Comparison of ENCODE assay signal across 23 cellular contexts in the genomic region with DNA sequence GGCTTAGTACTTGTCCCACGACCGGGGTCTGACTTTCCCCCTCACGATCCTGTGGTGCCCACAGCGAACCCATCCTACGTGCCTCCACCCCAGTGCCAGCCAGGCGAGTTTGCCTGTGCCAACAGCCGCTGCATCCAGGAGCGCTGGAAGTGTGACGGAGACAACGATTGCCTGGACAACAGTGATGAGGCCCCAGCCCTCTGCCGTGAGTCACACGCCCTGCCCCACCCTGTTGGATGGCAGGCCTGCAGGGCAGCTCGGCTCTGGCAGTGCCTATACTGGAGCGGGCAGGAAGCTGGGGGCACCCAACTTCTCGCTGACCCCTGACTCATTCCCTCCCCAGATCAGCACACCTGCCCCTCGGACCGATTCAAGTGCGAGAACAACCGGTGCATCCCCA. TPM values are rescaled to one million over a fixed set of nuclear protein-coding genes. Genes with fewer than 3 reads are reported as not detected.
A peak's percentile ranks its signal among the peaks of the same experiment; 100 is the strongest.
DNase-seq lines count a peak whose midpoint lies in the region; ATAC-seq, FAIRE-seq and TF ChIP-seq lines count a peak whose summit lies in the region.
"Had no signal": no experiment of that assay in that cellular context is flagged by ENCODE, and none has a peak within 500 bp of the region (broad histone marks: within the 10 kb centered on the region; RNA-seq: fewer than 3 reads in every experiment).

No MANE protein-coding gene starts in this region.

- H3K9me2 ChIP-seq in PC-3 (replicated peaks; ENCODE audit: low read length) = no peaks in the 10 kb centered on the region

- H3K36me3 ChIP-seq in PC-3 (ENCODE audit: low read depth, low read length) = peaks cover 4% of the 10 kb centered on the region; the same call in 1 of the 2 replicates

- ATAC-seq in PC-3 (peak; percentile 89), esophagus mucosa (peak; percentile 88), GM18520 (IDR thresholded peaks at IDR 0.05; ENCODE audit: unreplicated experiment) (no peak)
- ATAC-seq: GM12878, Panc1, T-cell had no signal

- H3F3A ChIP-seq in PC-3 (ENCODE audit: low read length, unreplicated experiment) = peaks cover 2% of the 10 kb centered on the region

- TF ChIP-seq CTCF in PC-3 (conservative IDR thresholded peaks at IDR 0.05; ENCODE audit: low read depth, low read length) = no peak

- peaks cover 35% of the 10 kb centered on the region for H3K4me1 ChIP-seq in PC-3 (ENCODE audit: insufficient read depth, low read length)

- no TSS peak for BruUV-seq in PC-3 (replicated peaks; lab: Mats Ljungman, UMichigan)

- peak overlapping the region; percentile 77 for H3K4me2 ChIP-seq in PC-3 (ENCODE audit: low read length)

- no peaks in the 10 kb centered on the region for H3K27me3 ChIP-seq in PC-3 (ENCODE audit: low read length)
- H3K27me3 ChIP-seq: suprapubic skin had no signal

- H3K27ac ChIP-seq in PC-3 (ENCODE audit: low read length) (peak overlapping the region; percentile 87), temporal lobe (ENCODE audit: low read depth, low read length) (peak overlapping the region; percentile 40)
- H3K27ac ChIP-seq: suprapubic skin had no signal

- 0 out of 2 replicates have a peak, but pooled peaks have one; percentile 7 for TF ChIP-seq POLR2A in H54 (IDR thresholded peaks at IDR 0.05; ENCODE audit: low read depth, low read length)

- DNase-seq in H54 (ENCODE audit: insufficient read length, low spot score) (peak; percentile 88), PC-3 (peak; percentile 92), DMS 273 (lab: John Stamatoyannopoulos, UW; ENCODE audit: unreplicated experiment) (no peak), NCI-H446 (lab: John Stamatoyannopoulos, UW) (no peak)
- DNase-seq: activated B cell treated with CpG ODN at 0.5 μM for 24 hours; anterior cingulate cortex; CD4-positive, CD25-positive, alpha-beta regulatory T cell; cortex of kidney; head of caudate nucleus; Kasumi-1; NCI-H1694; NCI-H510A treated with DMSO at 0.1 percent for 48 hours; stimulated activated CD4-positive, alpha-beta T cell treated with anti-CD3 and anti-CD28 coated beads, Interleukin-2, amount 100 ng/mL, for 24 hours; T-cell had no signal

- no peaks in the 10 kb centered on the region for H4K20me1 ChIP-seq in PC-3 (ENCODE audit: low read length)

- H2AFZ ChIP-seq in PC-3 (ENCODE audit: low read length) = no peak overlapping the region

- POLR2A ChIA-PET in PC-3 (lab: Charles Lee; ENCODE audit: unreplicated experiment) = interaction anchor here (0.5 kb wide), 1 partner anchor 144 kb away, joined by 3 read pairs; no protein-coding TSS in a partner anchor

- peak; percentile 64 for FAIRE-seq in H54 (lab: Jason Lieb, UNC)
- FAIRE-seq: GM12878, islet of Langerhans had no signal

- H3K9ac ChIP-seq in PC-3 (ENCODE audit: low read length) = peak overlapping the region; percentile 68

- H3K79me2 ChIP-seq in PC-3 (ENCODE audit: low read length) = no peaks in the 10 kb centered on the region

- CTCF ChIA-PET in PC-3 (lab: Charles Lee) = interaction anchor here (1.2 kb wide), 1 partner anchor 10 kb away, joined by 4 read pairs; no protein-coding TSS in a partner anchor

- H3K9me3 ChIP-seq in PC-3 (ENCODE audit: low read length) = no peaks in the 10 kb centered on the region
- H3K9me3 ChIP-seq: suprapubic skin had no signal

- H3K4me3 ChIP-seq in PC-3 (ENCODE audit: low read length) = peak overlapping the region; percentile 21; the same call in 1 of the 2 replicates
- H3K4me3 ChIP-seq: GM12878, suprapubic skin had no signal

- intact Hi-C loops in PC-3 (cut with micrococcal nuclease) = loop anchor here (1.0 kb wide), 1 partner anchor 13 kb away; no protein-coding TSS in a partner anchor

RNA-seq across cellular contexts. Expression of a gene that starts 18.3 kb away (rescaled TPM):
- not detected in 2 replicates for total RNA-seq in PC-3 (2014; rRNA removed)
- total RNA-seq in esophagus mucosa = not detected
- not detected for total RNA-seq in temporal lobe
- total RNA-seq: activated B cell treated with CpG ODN at 0.5 μM for 24 hours; activated CD8-positive, alpha-beta memory T cell treated with anti-CD3 and anti-CD28 coated beads for 36 hours; CD4-positive, CD25-positive, alpha-beta regulatory T cell; epithelial cell of proximal tubule; GM12878; suprapubic skin; T-cell had no signal

RNA-seq across cellular contexts. Expression of a gene that starts 37.5 kb away (rescaled TPM):
- total RNA-seq in PC-3 (2014; rRNA removed) = 14.7 and 21.8 TPM in 2 replicates
- 74.0 TPM for total RNA-seq in esophagus mucosa
- total RNA-seq in temporal lobe = 116 TPM

RNA-seq across cellular contexts. Expression of a gene that starts 50.9 kb away (rescaled TPM):
- total RNA-seq in PC-3 (2014; rRNA removed) (10.7 and 15.1 TPM in 2 replicates), esophagus mucosa (6.7 TPM), temporal lobe (1.7 TPM)
- total RNA-seq: epithelial cell of proximal tubule had no signal

RNA-seq across cellular contexts. Expression of a gene that starts 54.6 kb away (rescaled TPM):
- total RNA-seq in PC-3 (2014; rRNA removed) (20.8 and 28.4 TPM in 2 replicates), esophagus mucosa (108 TPM), temporal lobe (4.9 TPM)

Comparison
In these comparisons a context has a peak if more than half of its experiments do, and no peak if none do; other contexts are left out.
1. DNase-seq: peak in H54 (single experiment) and PC-3 (single experiment); none in DMS 273 (single experiment) and NCI-H446 (0 of 2).